In the genomic region with DNA sequence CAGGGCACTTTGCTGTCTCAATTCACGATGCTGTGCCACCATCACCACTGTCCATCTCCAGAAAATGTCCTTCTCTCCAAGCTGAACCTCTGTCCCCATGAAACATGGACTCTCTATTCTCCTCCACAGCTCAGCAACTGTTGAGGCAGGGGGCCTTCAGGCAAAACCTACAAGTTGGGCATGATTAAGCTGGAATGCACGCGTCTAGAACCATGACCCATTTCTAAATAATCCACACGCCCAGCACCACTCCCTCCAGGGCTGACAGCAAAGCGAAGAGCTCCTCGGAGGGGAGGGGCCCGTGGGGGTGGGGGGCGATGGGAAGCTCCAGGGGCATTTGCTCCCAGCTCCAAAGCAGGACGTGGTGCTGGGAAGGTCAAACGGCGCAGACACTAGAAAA, we compare ENCODE assay signal across 27 cellular contexts. TPM values are rescaled to one million over a fixed set of nuclear protein-coding genes. Genes with fewer than 3 reads are reported as not detected.
DNase-seq lines count a peak whose midpoint lies in the region; ATAC-seq, FAIRE-seq and TF ChIP-seq lines count a peak whose summit lies in the region.
"Had no signal": no experiment of that assay in that cellular context is flagged by ENCODE, and none has a peak within 500 bp of the region (broad histone marks: within the 10 kb centered on the region; RNA-seq: fewer than 3 reads in every experiment).

No MANE protein-coding gene starts in this region.

- H3K9ac ChIP-seq in PC-3 (ENCODE audit: low read length) (no peak overlapping the region), neural progenitor cell (no peak overlapping the region)

- H3K27me3 Mint-ChIP-seq in endothelial cell (ENCODE audit: unreplicated experiment) (peaks cover 17% of the 10 kb centered on the region), neural progenitor cell (ENCODE audit: insufficient read depth, low read depth) (peaks cover 25% of the 10 kb centered on the region)

- ATAC-seq in PC-3: peak; percentile 24
- ATAC-seq: activated CD4-positive, alpha-beta T cell treated with anti-CD3 and anti-CD28 coated beads for 36 hours; activated T-helper 17 cell treated with anti-CD3 and anti-CD28 coated beads, Interleukin-2, amount 50 U/mL, for 72 hours; gastroesophageal sphincter; stimulated activated naive B cell treated with anti-CD40 and anti-IgM and Interleukin-4, amounts not matched to agents 10 μg/mL and 1 μg/mL and 100 μg/mL, for 72 hours had no signal

- H3K27me3 ChIP-seq in PC-3 (ENCODE audit: low read length): no peaks in the 10 kb centered on the region
- H3K27me3 ChIP-seq in neural progenitor cell: peaks cover 100% of the 10 kb centered on the region
- H3K27me3 ChIP-seq: testis had no signal

- no peaks in the 10 kb centered on the region for H4K20me1 ChIP-seq in PC-3 (ENCODE audit: low read length)
- peaks cover 13% of the 10 kb centered on the region for H4K20me1 ChIP-seq in neural progenitor cell (ENCODE audit: low read depth)

- no peak for FAIRE-seq in RCC 7860 (lab: Jason Lieb, UNC)

- H3K36me3 ChIP-seq in PC-3 (ENCODE audit: low read depth, low read length) (no peaks in the 10 kb centered on the region), neural progenitor cell (no peaks in the 10 kb centered on the region)
- H3K36me3 ChIP-seq: gastroesophageal sphincter, sigmoid colon had no signal

- H3K4me1 Mint-ChIP-seq in endothelial cell (ENCODE audit: unreplicated experiment) (no peaks in the 10 kb centered on the region), neural progenitor cell (peaks cover 54% of the 10 kb centered on the region)
- H3K4me1 Mint-ChIP-seq: activated T-helper 17 cell treated with anti-CD3 and anti-CD28 coated beads, Interleukin-2, amount 50 U/mL, for 72 hours had no signal

- H3K9me3 Mint-ChIP-seq in endothelial cell (ENCODE audit: unreplicated experiment): no peaks in the 10 kb centered on the region
- H3K9me3 Mint-ChIP-seq in neural progenitor cell: no peaks in the 10 kb centered on the region
- H3K9me3 Mint-ChIP-seq: activated naive CD8-positive, alpha-beta T cell treated with anti-CD3 and anti-CD28 coated beads for 36 hours; activated T-helper 17 cell treated with anti-CD3 and anti-CD28 coated beads, Interleukin-2, amount 50 U/mL, for 72 hours; CD4-positive, alpha-beta T cell; dendritic cell treated with granulocyte-macrophage colony-stimulating factor and Interleukin-4, amounts not matched to agents 40 ng/mL and 50 ng/mL, for 4 days; memory B cell; naive B cell; stimulated activated naive B cell treated with anti-CD40 and anti-IgM and Interleukin-4, amounts not matched to agents 10 μg/mL and 1 μg/mL and 100 μg/mL, for 72 hours had no signal

- H3K4me3 Mint-ChIP-seq in endothelial cell (ENCODE audit: unreplicated experiment): peak overlapping the region; percentile 51
- H3K4me3 Mint-ChIP-seq in neural progenitor cell: peak overlapping the region; percentile 32
- H3K4me3 Mint-ChIP-seq: activated CD4-positive, alpha-beta T cell treated with anti-CD3 and anti-CD28 coated beads for 36 hours; activated naive CD8-positive, alpha-beta T cell treated with anti-CD3 and anti-CD28 coated beads for 36 hours; activated T-helper 17 cell treated with anti-CD3 and anti-CD28 coated beads, Interleukin-2, amount 50 U/mL, for 72 hours; CD4-positive, alpha-beta T cell; dendritic cell treated with granulocyte-macrophage colony-stimulating factor and Interleukin-4, amounts not matched to agents 40 ng/mL and 50 ng/mL, for 4 days; memory B cell; stimulated activated naive B cell treated with anti-CD40 and anti-IgM and Interleukin-4, amounts not matched to agents 10 μg/mL and 1 μg/mL and 100 μg/mL, for 72 hours had no signal

- BruUV-seq in PC-3 (replicated peaks; lab: Mats Ljungman, UMichigan): no TSS peak

- POLR2A ChIA-PET in PC-3 (lab: Charles Lee; ENCODE audit: unreplicated experiment): interaction anchor here (0.5 to 1.6 kb wide), 2 partner anchors 13 to 919 kb away, joined by 5 to 6 read pairs; no protein-coding TSS in a partner anchor

- H3K9me2 ChIP-seq in PC-3 (replicated peaks; ENCODE audit: low read length): no peaks in the 10 kb centered on the region

- intact Hi-C loops in PC-3 (cut with micrococcal nuclease): no loop called here

- TF ChIP-seq CTCF in PC-3 (conservative IDR thresholded peaks at IDR 0.05; ENCODE audit: low read depth, low read length) (no peak), endothelial cell (IDR thresholded peaks at IDR 0.05; ENCODE audit: unreplicated experiment) (no peak), neural progenitor cell (IDR thresholded peaks at IDR 0.05) (no peak)

- peak overlapping the region; percentile 38 for H3K4me2 ChIP-seq in PC-3 (ENCODE audit: low read length)
- peak overlapping the region; percentile 1 for H3K4me2 ChIP-seq in neural progenitor cell

- H3K27ac ChIP-seq in PC-3 (ENCODE audit: low read length) (peak overlapping the region; percentile 1; the same call in 1 of the 2 replicates), neural progenitor cell (no peak overlapping the region)
- H3K27ac ChIP-seq: gastroesophageal sphincter, sigmoid colon, testis had no signal

- H3K9me3 ChIP-seq in PC-3 (ENCODE audit: low read length) (no peaks in the 10 kb centered on the region), neural progenitor cell (ENCODE audit: low read depth) (no peaks in the 10 kb centered on the region)
- H3K9me3 ChIP-seq: gastroesophageal sphincter, sigmoid colon, testis had no signal

- CTCF ChIA-PET in PC-3 (lab: Charles Lee): no interaction called here

- no peak overlapping the region for H2AFZ ChIP-seq in PC-3 (ENCODE audit: low read length)
- no peak overlapping the region for H2AFZ ChIP-seq in neural progenitor cell (replicated peaks)

- H3F3A ChIP-seq in PC-3 (ENCODE audit: low read length, unreplicated experiment) (no peaks in the 10 kb centered on the region), neural progenitor cell (ENCODE audit: low read depth) (peaks cover 23% of the 10 kb centered on the region)

- DNase-seq in Daoy (ENCODE audit: low read depth) (peak; percentile 41), PC-3 (peak; percentile 86), endothelial cell (ENCODE audit: low spot score) (no peak), neural progenitor cell (ENCODE audit: low spot score) (no peak), RCC 7860 (ENCODE audit: low spot score) (no peak), midbrain (lab: John Stamatoyannopoulos, UW) (no peak)
- DNase-seq in stimulated activated CD4-positive, alpha-beta T cell treated with anti-CD3 and anti-CD28 coated beads, Interleukin-12 subunit alpha, Interleukin-12 subunit beta, amount 100 ng/mL, for 4 hours: no peak
- DNase-seq in activated CD4-positive, alpha-beta T cell treated with anti-CD3 and anti-CD28 coated beads, Interleukin-2, amount 50 U/mL, for 1 hour: no peak
- DNase-seq: activated CD4-positive, alpha-beta T cell treated with anti-CD3 and anti-CD28 coated beads for 36 hours; activated naive CD8-positive, alpha-beta T cell treated with anti-CD3 and anti-CD28 coated beads for 36 hours; CD4-positive, alpha-beta T cell; H9; kidney glomerular epithelial cell; naive B cell; NCI-H1105; NCI-H2081 treated with DMSO at 0.1 percent for 48 hours; NCI-H510A treated with DMSO at 0.1 percent for 48 hours; sigmoid colon; stimulated activated CD4-positive, alpha-beta T cell treated with anti-CD3 and anti-CD28 coated beads, Interleukin-2, amount 100 ng/mL, for 24 hours; stimulated activated naive B cell treated with anti-CD40 and anti-IgM and Interleukin-4, amounts not matched to agents 10 μg/mL and 1 μg/mL and 100 μg/mL, for 72 hours; testis had no signal

- H3K4me1 ChIP-seq in PC-3 (ENCODE audit: insufficient read depth, low read length): peaks cover 45% of the 10 kb centered on the region
- peaks cover 58% of the 10 kb centered on the region for H3K4me1 ChIP-seq in neural progenitor cell

- H3K4me3 ChIP-seq in PC-3 (ENCODE audit: low read length): no peak overlapping the region
- no peak overlapping the region for H3K4me3 ChIP-seq in neural progenitor cell
- H3K4me3 ChIP-seq: gastroesophageal sphincter, sigmoid colon, testis had no signal

- H3K36me3 Mint-ChIP-seq in endothelial cell (ENCODE audit: low read depth, unreplicated experiment) (no peaks in the 10 kb centered on the region), neural progenitor cell (no peaks in the 10 kb centered on the region)
- H3K36me3 Mint-ChIP-seq: activated naive CD8-positive, alpha-beta T cell treated with anti-CD3 and anti-CD28 coated beads for 36 hours; memory B cell; naive B cell; stimulated activated naive B cell treated with anti-CD40 and anti-IgM and Interleukin-4, amounts not matched to agents 10 μg/mL and 1 μg/mL and 100 μg/mL, for 72 hours had no signal

- H3K27ac Mint-ChIP-seq in endothelial cell (ENCODE audit: unreplicated experiment): no peak overlapping the region
- H3K27ac Mint-ChIP-seq in neural progenitor cell: peak overlapping the region; percentile 97
- H3K27ac Mint-ChIP-seq: activated CD4-positive, alpha-beta T cell treated with anti-CD3 and anti-CD28 coated beads for 36 hours; activated naive CD8-positive, alpha-beta T cell treated with anti-CD3 and anti-CD28 coated beads for 36 hours; activated T-helper 17 cell treated with anti-CD3 and anti-CD28 coated beads, Interleukin-2, amount 50 U/mL, for 72 hours; CD4-positive, alpha-beta T cell; dendritic cell treated with granulocyte-macrophage colony-stimulating factor and Interleukin-4, amounts not matched to agents 40 ng/mL and 50 ng/mL, for 4 days; H9; memory B cell; naive B cell; stimulated activated naive B cell treated with anti-CD40 and anti-IgM and Interleukin-4, amounts not matched to agents 10 μg/mL and 1 μg/mL and 100 μg/mL, for 72 hours had no signal

- no peaks in the 10 kb centered on the region for H3K79me2 ChIP-seq in PC-3 (ENCODE audit: low read length)
- no peaks in the 10 kb centered on the region for H3K79me2 ChIP-seq in neural progenitor cell (ENCODE audit: low read depth)

RNA-seq across cellular contexts. Expression of gene HES5, which starts 3.3 kb away (rescaled TPM):
- not detected in 2 replicates for total RNA-seq in Daoy (2014; rRNA removed; shearing (Covaris generic))
- total RNA-seq in PC-3 (2014; rRNA removed): 0.84 and 1.8 TPM in 2 replicates
- total RNA-seq in endothelial cell (ENCODE audit: unreplicated experiment): not detected
- 6.4 and 28.2 TPM in 2 replicates for total RNA-seq in neural progenitor cell (ENCODE audit: low replicate concordance)
- total RNA-seq: activated T-helper 17 cell treated with anti-CD3 and anti-CD28 coated beads, Interleukin-2, amount 50 U/mL, for 72 hours; CD4-positive, alpha-beta T cell; epithelial cell of proximal tubule; gastroesophageal sphincter; H9; LHCN-M2 had no signal

RNA-seq across cellular contexts. Expression of gene PANK4, which starts 7.0 kb away (rescaled TPM):
- 18.6 and 44.7 TPM in 2 replicates for total RNA-seq in Daoy (2014; rRNA removed; shearing (Covaris generic))
- total RNA-seq in PC-3 (2014; rRNA removed) (69.4 and 86.9 TPM in 2 replicates), endothelial cell (ENCODE audit: unreplicated experiment) (32.3 TPM), neural progenitor cell (ENCODE audit: low replicate concordance) (30.6 and 53.9 TPM in 2 replicates)

RNA-seq across cellular contexts. Expression of gene TNFRSF14, which starts 22.8 kb away (rescaled TPM):
- 9.0 and 12.1 TPM in 2 replicates for total RNA-seq in Daoy (2014; rRNA removed; shearing (Covaris generic))
- total RNA-seq in PC-3 (2014; rRNA removed) (21.1 and 25.5 TPM in 2 replicates), endothelial cell (ENCODE audit: unreplicated experiment) (0.26 TPM), neural progenitor cell (ENCODE audit: low replicate concordance) (0.65 TPM in 1 of 2 replicates, not detected in the other)

RNA-seq across cellular contexts. Expression of gene PRXL2B, which starts 53.2 kb away (rescaled TPM):
- total RNA-seq in Daoy (2014; rRNA removed; shearing (Covaris generic)): 13.0 and 20.6 TPM in 2 replicates
- total RNA-seq in PC-3 (2014; rRNA removed) (75.0 and 85.0 TPM in 2 replicates), endothelial cell (ENCODE audit: unreplicated experiment) (35.6 TPM), neural progenitor cell (ENCODE audit: low replicate concordance) (10.0 and 29.6 TPM in 2 replicates)

RNA-seq across cellular contexts. Expression of gene PLCH2, which starts 57.3 kb away (rescaled TPM):
- total RNA-seq in Daoy (2014; rRNA removed; shearing (Covaris generic)): 0.06 TPM in 1 of 2 replicates, not detected in the other
- 5.9 and 7.2 TPM in 2 replicates for total RNA-seq in PC-3 (2014; rRNA removed)
- total RNA-seq in endothelial cell (ENCODE audit: unreplicated experiment): not detected
- 0.54 and 2.0 TPM in 2 replicates for total RNA-seq in neural progenitor cell (ENCODE audit: low replicate concordance)
- total RNA-seq: LHCN-M2 had no signal

Comparison
In these comparisons a context has a peak if more than half of its experiments do, and no peak if none do; other contexts are left out.
1. DNase-seq: peak in Daoy (single experiment) and PC-3 (single experiment); none in endothelial cell (single experiment), neural progenitor cell (single experiment), RCC 7860 (single experiment), stimulated activated CD4-positive, alpha-beta T cell treated with anti-CD3 and anti-CD28 coated beads, Interleukin-12 subunit alpha, Interleukin-12 subunit beta, amount 100 ng/mL, for 4 hours (single experiment), activated CD4-positive, alpha-beta T cell treated with anti-CD3 and anti-CD28 coated beads, Interleukin-2, amount 50 U/mL, for 1 hour (single experiment) and midbrain (single experiment).